ENCODE assay signal across 28 cellular contexts in the genomic region with DNA sequence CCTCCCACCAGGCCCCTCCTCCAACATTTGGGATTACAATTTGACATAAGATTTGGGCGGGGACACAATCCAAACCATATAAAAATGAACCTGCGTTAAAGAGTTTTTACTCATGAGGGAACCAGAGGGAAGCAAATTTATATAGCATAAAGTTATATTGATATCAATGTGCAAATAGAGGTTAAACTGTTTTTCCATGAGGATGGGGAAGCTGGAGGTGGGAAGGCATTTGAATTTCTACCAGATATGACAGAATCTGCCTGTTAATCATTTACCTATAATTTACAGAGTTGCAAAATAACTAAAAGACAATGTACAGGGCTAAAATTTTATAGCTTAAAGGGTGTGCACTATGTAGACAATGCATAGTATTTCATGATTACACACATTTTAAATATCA.
"Had no signal": no experiment of that assay in that cellular context is flagged by ENCODE, and none has a peak within 500 bp of the region (broad histone marks: within the 10 kb centered on the region; RNA-seq: fewer than 3 reads in every experiment).

No MANE protein-coding gene starts in this region.

- H3K4me1 ChIP-seq: stomach, suprapubic skin, testis, thyroid gland, tibial artery, tibial nerve, transverse colon, upper lobe of left lung, upper lobe of right lung, uterus, vagina had no signal

- H3K27ac ChIP-seq: stomach, suprapubic skin, testis, thoracic aorta, thyroid gland, tibial artery, tibial nerve, transverse colon, upper lobe of left lung, upper lobe of right lung, uterus, vagina had no signal

- H3K4me3 Mint-ChIP-seq: stimulated activated effector memory CD8-positive, alpha-beta T cell treated with anti-CD3 and anti-CD28 coated beads, Interleukin-12 subunit alpha, Interleukin-12 subunit beta, amount 100 ng/mL, for 72 hours; stimulated activated memory B cell treated with anti-CD40 and anti-IgM and Interleukin-4, amounts not matched to agents 10 μg/mL and 1 μg/mL and 100 μg/mL, for 72 hours; stimulated activated naive B cell treated with anti-CD40 and anti-IgM and Interleukin-4, amounts not matched to agents 10 μg/mL and 1 μg/mL and 100 μg/mL, for 72 hours; stimulated activated naive CD8-positive, alpha-beta T cell treated with anti-CD3 and anti-CD28 coated beads, Interleukin-15, amount 100 ng/mL, for 72 hours; stimulated activated naive CD8-positive, alpha-beta T cell treated with anti-CD3 and anti-CD28 coated beads, Interleukin-15, Interleukin-2, amounts not matched to agents 100 ng/mL and 50 ng/mL, for 24 hours; type B pancreatic cell had no signal

- H3K27me3 ChIP-seq: stomach, suprapubic skin, testis, thyroid gland, tibial artery, tibial nerve, transverse colon, upper lobe of left lung, upper lobe of right lung, uterus, vagina had no signal

- H3K27ac Mint-ChIP-seq: stimulated activated effector memory CD8-positive, alpha-beta T cell treated with anti-CD3 and anti-CD28 coated beads, Interleukin-12 subunit alpha, Interleukin-12 subunit beta, amount 100 ng/mL, for 72 hours; stimulated activated memory B cell treated with anti-CD40 and anti-IgM and Interleukin-4, amounts not matched to agents 10 μg/mL and 1 μg/mL and 100 μg/mL, for 72 hours; stimulated activated naive B cell treated with anti-CD40 and anti-IgM and Interleukin-4, amounts not matched to agents 10 μg/mL and 1 μg/mL and 100 μg/mL, for 72 hours; stimulated activated naive CD8-positive, alpha-beta T cell treated with anti-CD3 and anti-CD28 coated beads, Interleukin-15, amount 100 ng/mL, for 72 hours; stimulated activated naive CD8-positive, alpha-beta T cell treated with anti-CD3 and anti-CD28 coated beads, Interleukin-15, Interleukin-2, amounts not matched to agents 100 ng/mL and 50 ng/mL, for 24 hours; type B pancreatic cell had no signal

- H3K4me3 ChIP-seq: stomach, suprapubic skin, testis, thoracic aorta, thyroid gland, tibial artery, tibial nerve, transverse colon, upper lobe of left lung, upper lobe of right lung, uterus, vagina had no signal

- H3K36me3 Mint-ChIP-seq: stimulated activated effector memory CD8-positive, alpha-beta T cell treated with anti-CD3 and anti-CD28 coated beads, Interleukin-12 subunit alpha, Interleukin-12 subunit beta, amount 100 ng/mL, for 72 hours; stimulated activated memory B cell treated with anti-CD40 and anti-IgM and Interleukin-4, amounts not matched to agents 10 μg/mL and 1 μg/mL and 100 μg/mL, for 72 hours; stimulated activated naive B cell treated with anti-CD40 and anti-IgM and Interleukin-4, amounts not matched to agents 10 μg/mL and 1 μg/mL and 100 μg/mL, for 72 hours; type B pancreatic cell had no signal

- ATAC-seq: stimulated activated effector memory CD8-positive, alpha-beta T cell treated with anti-CD3 and anti-CD28 coated beads, Interleukin-12 subunit alpha, Interleukin-12 subunit beta, amount 100 ng/mL, for 72 hours; stimulated activated memory B cell treated with anti-CD40 and anti-IgM and Interleukin-4, amounts not matched to agents 10 μg/mL and 1 μg/mL and 100 μg/mL, for 72 hours; stimulated activated naive B cell treated with anti-CD40 and anti-IgM and Interleukin-4, amounts not matched to agents 10 μg/mL and 1 μg/mL and 100 μg/mL, for 72 hours; stimulated activated naive CD8-positive, alpha-beta T cell treated with anti-CD3 and anti-CD28 coated beads, Interleukin-15, amount 100 ng/mL, for 72 hours; stimulated activated naive CD8-positive, alpha-beta T cell treated with anti-CD3 and anti-CD28 coated beads, Interleukin-15, Interleukin-2, amounts not matched to agents 100 U/mL and 50 U/mL, for 24 hours; upper lobe of right lung had no signal

- H3K4me1 Mint-ChIP-seq: stimulated activated effector memory CD8-positive, alpha-beta T cell treated with anti-CD3 and anti-CD28 coated beads, Interleukin-12 subunit alpha, Interleukin-12 subunit beta, amount 100 ng/mL, for 72 hours; stimulated activated memory B cell treated with anti-CD40 and anti-IgM and Interleukin-4, amounts not matched to agents 10 μg/mL and 1 μg/mL and 100 μg/mL, for 72 hours; stimulated activated naive B cell treated with anti-CD40 and anti-IgM and Interleukin-4, amounts not matched to agents 10 μg/mL and 1 μg/mL and 100 μg/mL, for 72 hours; stimulated activated naive CD8-positive, alpha-beta T cell treated with anti-CD3 and anti-CD28 coated beads, Interleukin-15, amount 100 ng/mL, for 72 hours had no signal

- H3K9me3 Mint-ChIP-seq: stimulated activated memory B cell treated with anti-CD40 and anti-IgM and Interleukin-4, amounts not matched to agents 10 μg/mL and 1 μg/mL and 100 μg/mL, for 72 hours; type B pancreatic cell had no signal

- H3K36me3 ChIP-seq: stomach, suprapubic skin, thoracic aorta, thyroid gland, tibial artery, tibial nerve, transverse colon, upper lobe of left lung, upper lobe of right lung, uterus, vagina had no signal

- H3K9me3 ChIP-seq: stomach, suprapubic skin, testis, thoracic aorta, thyroid gland, tibial artery, tibial nerve, transverse colon, upper lobe of left lung, upper lobe of right lung, uterus, vagina had no signal

- DNase-seq: stimulated activated CD4-positive, alpha-beta T cell treated with anti-CD3 and anti-CD28 coated beads, Interleukin-2, amount 100 ng/mL, for 48 hours; stimulated activated CD4-positive, alpha-beta T cell treated with anti-CD3 and anti-CD28 coated beads, Interleukin-4, amount 100 ng/mL, for 1 hour; stimulated activated CD4-positive, alpha-beta T cell treated with anti-CD3 and anti-CD28 coated beads, Interleukin-4, amount 100 ng/mL, for 24 hours; stimulated activated CD4-positive, alpha-beta T cell treated with anti-CD3 and anti-CD28 coated beads, Interleukin-4, amount 100 ng/mL, for 4 hours; stimulated activated CD8-positive, alpha-beta memory T cell treated with anti-CD3 and anti-CD28 coated beads, Interleukin-4, amount 100 ng/mL, for 48 hours; stimulated activated naive B cell treated with anti-CD40 and anti-IgM and Interleukin-4, amounts not matched to agents 10 μg/mL and 1 μg/mL and 100 μg/mL, for 72 hours; stimulated activated naive CD4-positive, alpha-beta T cell; stimulated activated naive CD4-positive, alpha-beta T cell treated with Interleukin-2 at 50 U/mL for 16 hours; stimulated activated naive CD8-positive, alpha-beta T cell treated with anti-CD3 and anti-CD28 coated beads, Interleukin-15, amount 100 ng/mL, for 72 hours; stimulated activated naive CD8-positive, alpha-beta T cell treated with anti-CD3 and anti-CD28 coated beads, Interleukin-15, Interleukin-2, amounts not matched to agents 100 U/mL and 50 U/mL, for 24 hours; stomach; substantia nigra; testis; thyroid gland; tibial artery; transverse colon; trophoblast cell; upper lobe of left lung; upper lobe of right lung; uterus had no signal

- H3K27me3 Mint-ChIP-seq: stimulated activated memory B cell treated with anti-CD40 and anti-IgM and Interleukin-4, amounts not matched to agents 10 μg/mL and 1 μg/mL and 100 μg/mL, for 72 hours; stimulated activated naive B cell treated with anti-CD40 and anti-IgM and Interleukin-4, amounts not matched to agents 10 μg/mL and 1 μg/mL and 100 μg/mL, for 72 hours; stimulated activated naive CD8-positive, alpha-beta T cell treated with anti-CD3 and anti-CD28 coated beads, Interleukin-15, amount 100 ng/mL, for 72 hours; stimulated activated naive CD8-positive, alpha-beta T cell treated with anti-CD3 and anti-CD28 coated beads, Interleukin-15, Interleukin-2, amounts not matched to agents 100 ng/mL and 50 ng/mL, for 24 hours had no signal
